ENCODE assay signal across 1 cellular context in the genomic region with DNA sequence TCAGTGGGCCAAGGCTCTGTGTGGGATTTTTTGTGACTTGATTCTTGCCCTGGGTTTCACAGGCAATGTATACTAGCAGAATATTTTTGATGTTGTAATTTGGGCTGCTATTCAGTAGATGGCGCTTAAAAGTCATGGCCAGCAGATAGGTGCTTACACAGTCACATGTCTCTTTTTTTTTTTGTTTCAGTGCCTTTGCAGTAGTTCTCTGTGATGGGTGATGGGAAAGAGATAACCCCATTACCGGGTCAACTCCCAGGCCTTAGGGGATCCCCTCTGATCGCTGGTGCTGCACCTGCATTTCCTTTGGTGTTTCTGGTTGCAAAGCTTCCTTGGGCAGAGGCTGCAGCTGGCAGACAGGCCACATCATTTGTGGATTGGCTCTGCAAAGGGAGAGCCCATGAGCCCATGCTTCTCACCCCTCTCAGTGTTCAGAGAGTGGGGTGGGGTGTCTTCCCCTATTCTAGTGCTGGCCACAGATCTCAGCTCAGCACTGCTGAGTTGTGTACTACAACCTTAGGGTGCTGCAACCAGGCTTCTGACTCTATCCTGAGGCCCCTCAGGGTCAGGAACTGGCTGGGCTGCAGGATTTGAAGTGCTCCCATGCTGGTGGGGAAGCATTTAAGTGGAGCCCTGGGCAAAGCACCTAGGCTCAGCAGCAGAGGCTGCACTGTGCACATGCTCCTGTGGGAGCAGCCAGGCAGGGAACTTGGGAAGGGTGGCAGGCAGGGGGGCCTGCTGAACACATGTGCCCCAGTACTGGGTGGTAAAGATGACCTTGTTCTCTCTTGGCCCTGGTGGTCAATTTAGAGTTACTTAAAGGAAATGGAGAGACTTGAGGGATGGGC.
TF ChIP-seq lines count a peak whose summit lies in the region.

No MANE protein-coding gene starts in this region.

TF ChIP-seq in GM23338, 12 proteins besides CTCF, POLR2A, EP300 and RAD21 (continued from another document):
- TF ChIP-seq ZNF331 (CRISPR knock-in tag; IDR thresholded peaks at IDR 0.05; ENCODE audit: low read depth) (no peak), ZNF114 (CRISPR knock-in tag; IDR thresholded peaks at IDR 0.05) (no peak), ETS1 (IDR thresholded peaks at IDR 0.05) (no peak), POLR2AphosphoS5 (IDR thresholded peaks at IDR 0.05; ENCODE audit: low read depth) (no peak), REST (IDR thresholded peaks at IDR 0.05; ENCODE audit: unreplicated experiment) (no peak), CREB1 (CRISPR knock-in tag; IDR thresholded peaks at IDR 0.05; ENCODE audit: low read depth) (no peak)
